ENCODE assay signal across 16 cellular contexts in the genomic region with DNA sequence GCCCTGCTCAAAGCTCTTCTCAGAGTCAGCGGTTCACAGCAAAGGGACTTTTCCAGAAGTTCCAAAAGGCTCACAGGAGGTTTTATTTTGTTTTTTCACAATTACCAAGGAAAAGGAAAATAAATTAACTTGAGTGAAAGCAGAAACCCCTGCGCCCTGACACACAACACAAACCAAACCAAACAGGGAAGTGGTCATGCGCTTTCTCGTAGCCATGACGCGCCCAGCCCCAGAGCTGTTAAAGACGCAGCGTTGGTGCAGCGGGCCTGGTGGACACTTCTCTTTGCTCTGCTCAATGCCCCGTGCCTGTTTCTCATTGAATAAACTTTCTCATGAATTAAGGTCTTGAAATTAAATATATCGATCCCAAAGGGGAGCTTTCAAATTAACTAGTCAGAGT.
DNase-seq lines count a peak whose midpoint lies in the region; ATAC-seq, FAIRE-seq and TF ChIP-seq lines count a peak whose summit lies in the region.
"Had no signal": no experiment of that assay in that cellular context is flagged by ENCODE, and none has a peak within 500 bp of the region (broad histone marks: within the 10 kb centered on the region; RNA-seq: fewer than 3 reads in every experiment).

No MANE protein-coding gene starts in this region.

- no peaks in the 10 kb centered on the region for H3K27me3 ChIP-seq in sigmoid colon
- no peaks in the 10 kb centered on the region for H3K27me3 ChIP-seq in CD4-positive, alpha-beta T cell (ENCODE audit: control insufficient read depth, insufficient read depth, low read length)
- H3K27me3 ChIP-seq: colonic mucosa, right atrium auricular region had no signal

- no peaks in the 10 kb centered on the region for H3K4me1 Mint-ChIP-seq in stimulated activated effector memory CD8-positive, alpha-beta T cell treated with anti-CD3 and anti-CD28 coated beads, Interleukin-12 subunit alpha, Interleukin-12 subunit beta, amount 100 ng/mL, for 72 hours
- no peaks in the 10 kb centered on the region for H3K4me1 Mint-ChIP-seq in CD4-positive, alpha-beta T cell (ENCODE audit: low read depth)
- H3K4me1 Mint-ChIP-seq: activated naive CD4-positive, alpha-beta T cell treated with anti-CD3 and anti-CD28 coated beads, Interleukin-2, amount 50 U/mL, for 24 hours had no signal

- CTCF ChIA-PET in CD4-positive, alpha-beta T cell (lab: Charles Lee): no interaction called here

- no peaks in the 10 kb centered on the region for H3K9me3 ChIP-seq in sigmoid colon
- H3K9me3 ChIP-seq in CD4-positive, alpha-beta T cell (ENCODE audit: control insufficient read depth, low read length): no peaks in the 10 kb centered on the region
- H3K9me3 ChIP-seq: colonic mucosa, right atrium auricular region had no signal

- peak overlapping the region in 3 of 4 donors; percentile 82 to 90 (median 87) for H3K27ac ChIP-seq in sigmoid colon
- H3K27ac ChIP-seq in CD4-positive, alpha-beta T cell (ENCODE audit: low read depth, low read length): no peak overlapping the region
- H3K27ac ChIP-seq: colonic mucosa, right atrium auricular region had no signal

- H3K27me3 Mint-ChIP-seq in CD4-positive, alpha-beta T cell: no peaks in the 10 kb centered on the region
- H3K27me3 Mint-ChIP-seq: activated naive CD4-positive, alpha-beta T cell treated with anti-CD3 and anti-CD28 coated beads, Interleukin-2, amount 50 U/mL, for 24 hours; activated T-cell treated with anti-CD3 and anti-CD28 coated beads, Interleukin-2, amount 50 U/mL, for 24 hours had no signal

- POLR2A ChIA-PET in CD4-positive, alpha-beta T cell (lab: Charles Lee): no interaction called here

- TF ChIP-seq CTCF in sigmoid colon (IDR thresholded peaks at IDR 0.05): no peak
- no peak for TF ChIP-seq CTCF in CD4-positive, alpha-beta T cell (IDR thresholded peaks at IDR 0.05)

- intact Hi-C loops in left colon (cut with DNase I, micrococcal nuclease): no loop called here
- intact Hi-C loops in sigmoid colon (cut with DNase I): loop anchor here (2.0 kb wide), 1 partner anchor 19 kb away; no protein-coding TSS in a partner anchor
- intact Hi-C loops in CD4-positive, alpha-beta T cell (cut with DNase I, micrococcal nuclease): no loop called here

- peak overlapping the region in 2 of 4 donors; percentile 7 to 11 for H3K4me3 ChIP-seq in sigmoid colon
- H3K4me3 ChIP-seq: colonic mucosa, right atrium auricular region had no signal

- ATAC-seq in left colon: no peak
- ATAC-seq in stimulated activated effector memory CD8-positive, alpha-beta T cell treated with anti-CD3 and anti-CD28 coated beads, Interleukin-12 subunit alpha, Interleukin-12 subunit beta, amount 100 ng/mL, for 72 hours: no peak
- no peak for ATAC-seq in HG02840 (IDR thresholded peaks at IDR 0.05; ENCODE audit: low FRiP score, unreplicated experiment)
- ATAC-seq in CD4-positive, alpha-beta T cell (ENCODE audit: poor library complexity): no peak

- H3K27ac Mint-ChIP-seq in stimulated activated effector memory CD8-positive, alpha-beta T cell treated with anti-CD3 and anti-CD28 coated beads, Interleukin-12 subunit alpha, Interleukin-12 subunit beta, amount 100 ng/mL, for 72 hours: no peak overlapping the region
- no peak overlapping the region for H3K27ac Mint-ChIP-seq in CD4-positive, alpha-beta T cell
- H3K27ac Mint-ChIP-seq: activated naive CD4-positive, alpha-beta T cell treated with anti-CD3 and anti-CD28 coated beads, Interleukin-2, amount 50 U/mL, for 24 hours; activated T-cell treated with anti-CD3 and anti-CD28 coated beads, Interleukin-2, amount 50 U/mL, for 24 hours had no signal

- TF ChIP-seq POLR2A in GM12891 (IDR thresholded peaks at IDR 0.05; ENCODE audit: low read depth, low read length) (no peak), sigmoid colon (IDR thresholded peaks at IDR 0.05) (no peak)

- H3K36me3 ChIP-seq in sigmoid colon: no peaks in the 10 kb centered on the region
- H3K36me3 ChIP-seq: colonic mucosa, right atrium auricular region had no signal

- DNase-seq in GM12891 (ENCODE audit: insufficient read length, low spot score) (no peak), NOMO-1 treated with dmso at 0.1 percent for 144 hours (lab: John Stamatoyannopoulos, UW; ENCODE audit: unreplicated experiment) (peak; percentile 20), left colon (peak; percentile 28 to 66), sigmoid colon (peak; percentile 95)
- DNase-seq in stimulated activated effector memory CD8-positive, alpha-beta T cell treated with anti-CD3 and anti-CD28 coated beads, Interleukin-12 subunit alpha, Interleukin-12 subunit beta, amount 100 ng/mL, for 72 hours (ENCODE audit: low spot score in 2 of 2): no peak
- no peak for DNase-seq in CD4-positive, alpha-beta T cell
- DNase-seq: activated CD4-positive, alpha-beta T cell treated with anti-CD3 and anti-CD28 coated beads, Interleukin-2, amount 50 U/mL, for 1 hour; activated T-cell treated with anti-CD3 and anti-CD28 coated beads, Interleukin-2, amount 50 U/mL, for 24 hours; colonic mucosa; kidney; NCI-H1092 treated with DMSO at 0.1 percent for 48 hours; NCI-H2107 had no signal

- H3K4me1 ChIP-seq in sigmoid colon: peaks cover 0 to 49% (median 28%) of the 10 kb centered on the region in 4 donors
- H3K4me1 ChIP-seq: colonic mucosa, right atrium auricular region had no signal

- TF ChIP-seq EP300 in sigmoid colon (IDR thresholded peaks at IDR 0.05): peak; percentile 80 to 97 (median 94)

- H3K36me3 Mint-ChIP-seq in stimulated activated effector memory CD8-positive, alpha-beta T cell treated with anti-CD3 and anti-CD28 coated beads, Interleukin-12 subunit alpha, Interleukin-12 subunit beta, amount 100 ng/mL, for 72 hours: no peaks in the 10 kb centered on the region
- H3K36me3 Mint-ChIP-seq in CD4-positive, alpha-beta T cell (ENCODE audit: low read depth): no peaks in the 10 kb centered on the region
- H3K36me3 Mint-ChIP-seq: activated naive CD4-positive, alpha-beta T cell treated with anti-CD3 and anti-CD28 coated beads, Interleukin-2, amount 50 U/mL, for 24 hours had no signal

- H3K9me3 Mint-ChIP-seq in stimulated activated effector memory CD8-positive, alpha-beta T cell treated with anti-CD3 and anti-CD28 coated beads, Interleukin-12 subunit alpha, Interleukin-12 subunit beta, amount 100 ng/mL, for 72 hours: no peaks in the 10 kb centered on the region
- H3K9me3 Mint-ChIP-seq in CD4-positive, alpha-beta T cell: no peaks in the 10 kb centered on the region
- H3K9me3 Mint-ChIP-seq: activated naive CD4-positive, alpha-beta T cell treated with anti-CD3 and anti-CD28 coated beads, Interleukin-2, amount 50 U/mL, for 24 hours had no signal

- 61 to 81% methylated on average over 11 of the region's 11 CpGs for WGBS in sigmoid colon, 2 donors

- FAIRE-seq in GM12891 (lab: Jason Lieb, UNC): no peak
- FAIRE-seq: frontal cortex, kidney had no signal

- H3K4me3 Mint-ChIP-seq in stimulated activated effector memory CD8-positive, alpha-beta T cell treated with anti-CD3 and anti-CD28 coated beads, Interleukin-12 subunit alpha, Interleukin-12 subunit beta, amount 100 ng/mL, for 72 hours: no peak overlapping the region
- H3K4me3 Mint-ChIP-seq in CD4-positive, alpha-beta T cell: no peak overlapping the region
- H3K4me3 Mint-ChIP-seq: activated naive CD4-positive, alpha-beta T cell treated with anti-CD3 and anti-CD28 coated beads, Interleukin-2, amount 50 U/mL, for 24 hours; activated T-cell treated with anti-CD3 and anti-CD28 coated beads, Interleukin-2, amount 50 U/mL, for 24 hours had no signal

TF ChIP-seq in GM12891, 5 proteins besides CTCF, POLR2A, EP300 and RAD21:
- TF ChIP-seq POLR2AphosphoS5 (IDR thresholded peaks at IDR 0.05; ENCODE audit: low read depth, low read length) (no peak), TAF1 (IDR thresholded peaks at IDR 0.05; ENCODE audit: low read depth, low read length) (no peak), SPI1 (IDR thresholded peaks at IDR 0.05; ENCODE audit: low read depth, low read length) (peak; percentile 50; the same call in 1 of the 2 replicates), POU2F2 (IDR thresholded peaks at IDR 0.05; ENCODE audit: low read depth, low read length) (no peak)
TF ChIP-seq in GM12891: peak in this region for 1.

Comparison
In these comparisons a context has a peak if more than half of its experiments do, and no peak if none do; other contexts are left out.
1. DNase-seq: peak in NOMO-1 treated with dmso at 0.1 percent for 144 hours (single experiment), left colon (2 of 2) and sigmoid colon (single experiment); none in GM12891 (single experiment), stimulated activated effector memory CD8-positive, alpha-beta T cell treated with anti-CD3 and anti-CD28 coated beads, Interleukin-12 subunit alpha, Interleukin-12 subunit beta, amount 100 ng/mL, for 72 hours (0 of 2) and CD4-positive, alpha-beta T cell (0 of 10).